Comparison of ENCODE assay signal across 27 cellular contexts in the genomic region with DNA sequence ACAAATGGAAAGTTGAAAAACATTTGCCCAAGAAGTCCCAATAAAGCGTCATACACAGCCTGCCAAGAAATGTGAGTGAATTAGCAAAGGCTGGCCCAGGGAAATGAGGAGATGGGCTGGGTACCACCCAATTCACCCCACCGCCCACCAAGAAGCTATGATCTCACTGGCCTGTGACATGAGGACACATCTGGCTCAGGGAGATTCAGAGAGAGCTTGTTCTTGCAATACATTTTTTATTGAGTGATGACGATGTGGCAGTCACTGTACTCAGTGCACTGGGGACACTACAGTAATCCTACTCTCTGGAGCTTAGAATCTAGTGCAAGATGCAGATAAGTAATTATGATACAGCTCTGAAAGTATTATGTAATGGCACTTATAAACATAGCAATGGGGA.
"Had no signal": no experiment of that assay in that cellular context is flagged by ENCODE, and none has a peak within 500 bp of the region (broad histone marks: within the 10 kb centered on the region; RNA-seq: fewer than 3 reads in every experiment).

No MANE protein-coding gene starts in this region.

- H3K4me1 Mint-ChIP-seq: activated CD4-positive, alpha-beta memory T cell treated with anti-CD3 and anti-CD28 coated beads, Interleukin-2, amount 10 ng/mL, durations not matched to agents 7 days and 5 days; activated CD4-positive, alpha-beta T cell treated with anti-CD3 and anti-CD28 coated beads for 36 hours; activated CD4-positive, alpha-beta T cell treated with anti-CD3 and anti-CD28 coated beads, Interleukin-2, amount 10 ng/mL, durations not matched to agents 24 days and 14 days; activated T-helper 17 cell treated with anti-CD3 and anti-CD28 coated beads, Interleukin-2, amount 50 U/mL, for 72 hours had no signal

- H3K27ac Mint-ChIP-seq: activated CD4-positive, alpha-beta memory T cell treated with anti-CD3 and anti-CD28 coated beads, Interleukin-2, amount 10 ng/mL, durations not matched to agents 7 days and 5 days; activated CD4-positive, alpha-beta T cell treated with anti-CD3 and anti-CD28 coated beads for 36 hours; activated CD4-positive, alpha-beta T cell treated with anti-CD3 and anti-CD28 coated beads, Interleukin-2, amount 10 ng/mL, durations not matched to agents 24 days and 14 days; activated naive CD8-positive, alpha-beta T cell; activated T-helper 17 cell treated with anti-CD3 and anti-CD28 coated beads, Interleukin-2, amount 50 U/mL, for 72 hours; dendritic cell treated with granulocyte-macrophage colony-stimulating factor and Interleukin-4, amounts not matched to agents 40 ng/mL and 50 ng/mL, for 4 days; endodermal cell had no signal

- ATAC-seq: activated CD4-positive, alpha-beta T cell treated with anti-CD3 and anti-CD28 coated beads for 36 hours; activated T-cell treated with anti-CD3 and anti-CD28 coated beads, Interleukin-2, amount 50 U/mL, for 4 hours; activated T-helper 17 cell treated with anti-CD3 and anti-CD28 coated beads, Interleukin-2, amount 50 U/mL, for 72 hours; body of pancreas; esophagus mucosa had no signal

- H3K4me1 ChIP-seq: breast epithelium had no signal

- H3K27ac ChIP-seq: body of pancreas, breast epithelium, cardiac muscle cell, dorsolateral prefrontal cortex had no signal

- H3K36me3 ChIP-seq: breast epithelium, cardiac muscle cell had no signal

- DNase-seq: activated CD4-positive, alpha-beta memory T cell treated with anti-CD3 and anti-CD28 coated beads, Interleukin-2, amount 10 ng/mL, durations not matched to agents 7 days and 5 days; activated CD4-positive, alpha-beta T cell treated with anti-CD3 and anti-CD28 coated beads for 36 hours; activated CD4-positive, alpha-beta T cell treated with anti-CD3 and anti-CD28 coated beads, Interleukin-2, amount 10 ng/mL, durations not matched to agents 24 days and 14 days; activated CD4-positive, CD25-positive, alpha-beta regulatory T cell; activated CD4-positive, CD25-positive, alpha-beta regulatory T cell treated with anti-CD3 and anti-CD28 coated beads, Interleukin-2, amount 50 U/mL, for 72 hours; activated effector memory CD4-positive, alpha-beta T cell treated with Interleukin-2 at 50 U/mL for 16 hours; activated gamma-delta T cell treated with Interleukin-2 at 50 U/mL for 16 hours; activated naive CD4-positive, alpha-beta T cell treated with anti-CD3 and anti-CD28 coated beads, Interleukin-2, amount 50 U/mL, for 16 hours; activated naive CD4-positive, alpha-beta T cell treated with Interleukin-2 at 50 U/mL for 16 hours; activated T-cell treated with anti-CD3 and anti-CD28 coated beads, Interleukin-2, amount 50 U/mL, for 4 hours; amniotic stem cell; anterior cingulate cortex; body of pancreas; central memory CD4-positive, alpha-beta T cell; dorsolateral prefrontal cortex; effector memory CD4-positive, alpha-beta T cell; endodermal cell; foreskin melanocyte; head of caudate nucleus; T-helper 2 cell had no signal

- H3K27me3 ChIP-seq: body of pancreas, breast epithelium, cardiac muscle cell, dorsolateral prefrontal cortex had no signal

- H3K4me3 ChIP-seq: body of pancreas, breast epithelium, cardiac muscle cell, coronary artery, dorsolateral prefrontal cortex had no signal

- H3K9me3 Mint-ChIP-seq: activated CD4-positive, alpha-beta memory T cell treated with anti-CD3 and anti-CD28 coated beads, Interleukin-2, amount 10 ng/mL, durations not matched to agents 7 days and 5 days; dendritic cell treated with granulocyte-macrophage colony-stimulating factor and Interleukin-4, amounts not matched to agents 40 ng/mL and 50 ng/mL, for 4 days had no signal

- H3K4me3 Mint-ChIP-seq: activated CD4-positive, alpha-beta memory T cell treated with anti-CD3 and anti-CD28 coated beads, Interleukin-2, amount 10 ng/mL, durations not matched to agents 7 days and 5 days; activated CD4-positive, alpha-beta T cell treated with anti-CD3 and anti-CD28 coated beads for 36 hours; activated CD4-positive, alpha-beta T cell treated with anti-CD3 and anti-CD28 coated beads, Interleukin-2, amount 10 ng/mL, durations not matched to agents 24 days and 14 days; activated naive CD8-positive, alpha-beta T cell; activated T-cell treated with anti-CD3 and anti-CD28 coated beads, Interleukin-2, amount 50 U/mL, for 4 hours; activated T-helper 17 cell treated with anti-CD3 and anti-CD28 coated beads, Interleukin-2, amount 50 U/mL, for 72 hours; dendritic cell treated with granulocyte-macrophage colony-stimulating factor and Interleukin-4, amounts not matched to agents 40 ng/mL and 50 ng/mL, for 4 days; endodermal cell had no signal

- H3K9me3 ChIP-seq: body of pancreas, breast epithelium had no signal
